1 cellular context compared by ENCODE assay signal in genomic region chr19:43533546-43534304, GRCh38.
TF ChIP-seq lines count a peak whose summit lies in the region.

No MANE protein-coding gene starts in this region.

TF ChIP-seq in H1, 55 proteins besides CTCF, POLR2A, EP300 and RAD21:
- TF ChIP-seq HDAC2 (IDR thresholded peaks at IDR 0.05; ENCODE audit: borderline replicate concordance in 1 of 2, low read depth in 2 of 2, low read length in 2 of 2) (0 out of 4 replicates have a peak, but pooled peaks of 1 of the 2 experiments have one; percentile 36), JUN (IDR thresholded peaks at IDR 0.05; ENCODE audit: low read depth, low read length) (no peak), ASH2L (IDR thresholded peaks at IDR 0.05; ENCODE audit: low read length) (no peak), E2F6 (IDR thresholded peaks at IDR 0.05) (no peak), GTF2F1 (IDR thresholded peaks at IDR 0.05; ENCODE audit: borderline replicate concordance, low read depth, low read length) (no peak), KDM4A (IDR thresholded peaks at IDR 0.05; ENCODE audit: low read depth, low read length, severe bottlenecking) (peak; percentile 38), NRF1 (IDR thresholded peaks at IDR 0.05; ENCODE audit: low read depth, low read length) (no peak; the same call in 1 of the 2 replicates), TBP (IDR thresholded peaks at IDR 0.05; ENCODE audit: low read depth, low read length) (no peak), BACH1 (IDR thresholded peaks at IDR 0.05; ENCODE audit: low read length) (no peak), EGR1 (IDR thresholded peaks at IDR 0.05; ENCODE audit: borderline replicate concordance, low read depth, low read length) (no peak), TAF7 (optimal IDR thresholded peaks at IDR 0.05; ENCODE audit: borderline replicate concordance, low read depth, low read length) (no peak), RBBP5 (IDR thresholded peaks at IDR 0.05; ENCODE audit: borderline replicate concordance, low read depth, low read length) (no peak), CHD2 (IDR thresholded peaks at IDR 0.05; ENCODE audit: low read length) (no peak), CBX5 (IDR thresholded peaks at IDR 0.05; ENCODE audit: low read depth, low read length) (no peak), SP4 (IDR thresholded peaks at IDR 0.05; ENCODE audit: low read length) (peak; percentile 41; the same call in 1 of the 2 replicates), ATF2 (IDR thresholded peaks at IDR 0.05; ENCODE audit: low read length) (no peak), TCF12 (IDR thresholded peaks at IDR 0.05; ENCODE audit: low read depth, low read length) (no peak), PHF8 (conservative IDR thresholded peaks at IDR 0.05; ENCODE audit: low read depth, low read length) (peak; percentile 40; the same call in 1 of the 2 replicates), SIRT6 (IDR thresholded peaks at IDR 0.05; ENCODE audit: low read length) (no peak), FOSL1 (IDR thresholded peaks at IDR 0.05; ENCODE audit: insufficient read depth, low read depth, low read length) (no peak), TAF1 (IDR thresholded peaks at IDR 0.05; ENCODE audit: low read depth, low read length) (no peak), CEBPB (IDR thresholded peaks at IDR 0.05; ENCODE audit: low read depth, low read length) (peak; percentile 76), SP1 (IDR thresholded peaks at IDR 0.05; ENCODE audit: low read depth, low read length) (0 out of 2 replicates have a peak, but pooled peaks have one; percentile 73)
